In the genomic region with DNA sequence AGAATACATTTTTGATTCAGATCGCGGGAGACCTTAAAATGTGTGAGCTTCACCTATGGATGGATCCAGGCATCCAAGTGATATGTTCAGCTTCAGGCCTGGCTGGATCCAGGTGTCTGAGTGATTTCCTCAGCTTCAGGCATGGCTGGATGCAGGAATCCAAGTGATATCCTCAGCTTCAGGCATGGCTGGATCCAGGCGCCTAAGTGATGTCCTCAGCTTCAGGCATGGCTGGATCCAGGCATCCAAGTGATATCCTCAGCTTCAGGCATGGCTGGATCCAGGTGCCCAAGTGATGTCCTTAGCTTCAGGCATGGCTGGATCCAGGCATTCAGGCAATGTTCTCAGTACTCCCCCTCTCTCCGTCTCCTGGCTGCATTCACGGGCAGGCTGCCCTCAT, we compare ENCODE assay signal across 25 cellular contexts.
"Had no signal": no experiment of that assay in that cellular context is flagged by ENCODE, and none has a peak within 500 bp of the region (broad histone marks: within the 10 kb centered on the region; RNA-seq: fewer than 3 reads in every experiment).

No MANE protein-coding gene starts in this region.

- H3K27ac Mint-ChIP-seq: activated CD4-positive, alpha-beta memory T cell treated with anti-CD3 and anti-CD28 coated beads, Interleukin-2, amount 10 ng/mL, durations not matched to agents 7 days and 5 days; activated CD4-positive, alpha-beta T cell treated with anti-CD3 and anti-CD28 coated beads, Interleukin-2, amount 10 ng/mL, durations not matched to agents 7 days and 5 days; activated naive CD4-positive, alpha-beta T cell treated with anti-CD3 and anti-CD28 coated beads, Interleukin-2, amount 10 ng/mL, durations not matched to agents 7 days and 5 days; activated naive CD4-positive, alpha-beta T cell treated with anti-CD3 and anti-CD28 coated beads, Interleukin-2, amount 50 U/mL, for 72 hours; activated naive CD8-positive, alpha-beta T cell treated with anti-CD3 and anti-CD28 coated beads, Interleukin-2, amount 10 ng/mL, durations not matched to agents 7 days and 5 days; activated T-cell treated with anti-CD3 and anti-CD28 coated beads, Interleukin-2, amount 50 U/mL, for 24 hours; activated T-cell treated with anti-CD3 and anti-CD28 coated beads, Interleukin-2, amount 50 U/mL, for 72 hours; brain had no signal

- H3K36me3 Mint-ChIP-seq: activated naive CD4-positive, alpha-beta T cell treated with anti-CD3 and anti-CD28 coated beads, Interleukin-2, amount 10 ng/mL, durations not matched to agents 7 days and 5 days; activated naive CD4-positive, alpha-beta T cell treated with anti-CD3 and anti-CD28 coated beads, Interleukin-2, amount 50 U/mL, for 72 hours; activated naive CD8-positive, alpha-beta T cell treated with anti-CD3 and anti-CD28 coated beads, Interleukin-2, amount 10 ng/mL, durations not matched to agents 7 days and 5 days had no signal

- H3K4me1 ChIP-seq: ascending aorta, colonic mucosa, gastroesophageal sphincter had no signal

- H3K4me1 Mint-ChIP-seq: activated CD4-positive, alpha-beta memory T cell treated with anti-CD3 and anti-CD28 coated beads, Interleukin-2, amount 10 ng/mL, durations not matched to agents 7 days and 5 days; activated CD4-positive, alpha-beta T cell treated with anti-CD3 and anti-CD28 coated beads, Interleukin-2, amount 10 ng/mL, durations not matched to agents 7 days and 5 days; activated naive CD4-positive, alpha-beta T cell treated with anti-CD3 and anti-CD28 coated beads, Interleukin-2, amount 10 ng/mL, durations not matched to agents 7 days and 5 days; activated naive CD8-positive, alpha-beta T cell treated with anti-CD3 and anti-CD28 coated beads, Interleukin-2, amount 10 ng/mL, durations not matched to agents 7 days and 5 days; brain had no signal

- FAIRE-seq: endometrium, endothelial cell of umbilical vein had no signal

- DNase-seq: activated CD4-positive, alpha-beta memory T cell treated with anti-CD3 and anti-CD28 coated beads, Interleukin-2, amount 10 ng/mL, durations not matched to agents 7 days and 5 days; activated CD4-positive, alpha-beta T cell treated with anti-CD3 and anti-CD28 coated beads for 1 hour; activated CD4-positive, alpha-beta T cell treated with anti-CD3 and anti-CD28 coated beads for 4 hours; activated CD4-positive, alpha-beta T cell treated with anti-CD3 and anti-CD28 coated beads, Interleukin-2, amount 10 ng/mL, durations not matched to agents 7 days and 5 days; activated CD4-positive, alpha-beta T cell treated with anti-CD3 and anti-CD28 coated beads, Interleukin-2, amount 50 U/mL, for 4 hours; activated CD8-positive, alpha-beta memory T cell treated with anti-CD3 and anti-CD28 coated beads, Interleukin-2, amount 50 U/mL, for 48 hours; activated gamma-delta T cell; activated naive CD4-positive, alpha-beta T cell; activated naive CD4-positive, alpha-beta T cell treated with anti-CD3 and anti-CD28 coated beads, Interleukin-2, amount 10 ng/mL, durations not matched to agents 7 days and 5 days; activated naive CD8-positive, alpha-beta T cell treated with anti-CD3 and anti-CD28 coated beads, Interleukin-2, amount 10 ng/mL, durations not matched to agents 7 days and 5 days; activated T-cell treated with anti-CD3 and anti-CD28 coated beads for 4 hours; activated T-cell treated with anti-CD3 and anti-CD28 coated beads, Interleukin-2, amount 50 U/mL, for 24 hours; activated T-cell treated with anti-CD3 and anti-CD28 coated beads, Interleukin-2, amount 50 U/mL, for 72 hours; colonic mucosa; effector CD8-positive, alpha-beta T cell; esophagus squamous epithelium; foreskin melanocyte; T-helper 2 cell had no signal

- H3K9me3 Mint-ChIP-seq: activated CD4-positive, alpha-beta memory T cell treated with anti-CD3 and anti-CD28 coated beads, Interleukin-2, amount 10 ng/mL, durations not matched to agents 7 days and 5 days; activated CD4-positive, alpha-beta T cell treated with anti-CD3 and anti-CD28 coated beads, Interleukin-2, amount 10 ng/mL, durations not matched to agents 7 days and 5 days; activated naive CD4-positive, alpha-beta T cell treated with anti-CD3 and anti-CD28 coated beads, Interleukin-2, amount 10 ng/mL, durations not matched to agents 7 days and 5 days; activated naive CD4-positive, alpha-beta T cell treated with anti-CD3 and anti-CD28 coated beads, Interleukin-2, amount 50 U/mL, for 72 hours; activated naive CD8-positive, alpha-beta T cell treated with anti-CD3 and anti-CD28 coated beads, Interleukin-2, amount 10 ng/mL, durations not matched to agents 7 days and 5 days; activated T-cell treated with anti-CD3 and anti-CD28 coated beads, Interleukin-2, amount 50 U/mL, for 24 hours; activated T-cell treated with anti-CD3 and anti-CD28 coated beads, Interleukin-2, amount 50 U/mL, for 72 hours had no signal

- H3K4me3 ChIP-seq: ascending aorta, colonic mucosa, esophagus squamous epithelium, gastroesophageal sphincter had no signal

- H3K36me3 ChIP-seq: ascending aorta had no signal

- ATAC-seq: activated naive CD4-positive, alpha-beta T cell treated with anti-CD3 and anti-CD28 coated beads, Interleukin-2, amount 50 U/mL, for 72 hours; activated T-cell treated with anti-CD3 and anti-CD28 coated beads, Interleukin-2, amount 50 U/mL, for 72 hours; gastroesophageal sphincter had no signal

- H3K27me3 Mint-ChIP-seq: activated CD4-positive, alpha-beta memory T cell treated with anti-CD3 and anti-CD28 coated beads, Interleukin-2, amount 10 ng/mL, durations not matched to agents 7 days and 5 days had no signal

- H3K4me3 Mint-ChIP-seq: activated CD4-positive, alpha-beta memory T cell treated with anti-CD3 and anti-CD28 coated beads, Interleukin-2, amount 10 ng/mL, durations not matched to agents 7 days and 5 days; activated CD4-positive, alpha-beta T cell treated with anti-CD3 and anti-CD28 coated beads, Interleukin-2, amount 10 ng/mL, durations not matched to agents 7 days and 5 days; activated naive CD4-positive, alpha-beta T cell treated with anti-CD3 and anti-CD28 coated beads, Interleukin-2, amount 10 ng/mL, durations not matched to agents 7 days and 5 days; activated naive CD8-positive, alpha-beta T cell treated with anti-CD3 and anti-CD28 coated beads, Interleukin-2, amount 10 ng/mL, durations not matched to agents 7 days and 5 days; activated T-cell treated with anti-CD3 and anti-CD28 coated beads, Interleukin-2, amount 50 U/mL, for 24 hours; activated T-cell treated with anti-CD3 and anti-CD28 coated beads, Interleukin-2, amount 50 U/mL, for 72 hours; brain had no signal

- H3K27ac ChIP-seq: ascending aorta, colonic mucosa, epithelial cell of prostate, esophagus squamous epithelium, gastroesophageal sphincter had no signal

- H3K27me3 ChIP-seq: ascending aorta, colonic mucosa had no signal

- H3K9me3 ChIP-seq: ascending aorta, colonic mucosa, esophagus squamous epithelium, gastroesophageal sphincter had no signal
